1 cellular context compared by ENCODE assay signal in genomic region chr9:85008215-85008614, GRCh38.
A peak's percentile ranks its signal among the peaks of the same experiment; 100 is the strongest.
TF ChIP-seq lines count a peak whose summit lies in the region.

No MANE protein-coding gene starts in this region.

TF ChIP-seq in K562, 482 proteins besides CTCF, POLR2A, EP300 and RAD21 (continued from another document):
- TF ChIP-seq ZBTB40 (IDR thresholded peaks at IDR 0.05) (0 out of 2 replicates have a peak, but pooled peaks have one; percentile 39), ZBTB40 (CRISPR knock-in tag; IDR thresholded peaks at IDR 0.05) (no peak)
